ENCODE assay signal across 8 cellular contexts in genomic region chr4:182925298-182925738, GRCh38. TPM values are rescaled to one million over a fixed set of nuclear protein-coding genes. Genes with fewer than 3 reads are reported as not detected.
DNase-seq lines count a peak whose midpoint lies in the region; ATAC-seq and TF ChIP-seq lines count a peak whose summit lies in the region.

No MANE protein-coding gene starts in this region.

- no peaks in the 10 kb centered on the region for H3K9me3 Mint-ChIP-seq in activated T-cell treated with anti-CD3 and anti-CD28 coated beads, Interleukin-2, amount 50 U/mL, for 4 hours
- no peaks in the 10 kb centered on the region for H3K9me3 Mint-ChIP-seq in progenitor cell of endocrine pancreas (ENCODE audit: low read depth)

- H3K4me2 ChIP-seq in OCI-LY3 (ENCODE audit: low read length): peak overlapping the region; percentile 30; the same call in 1 of the 2 replicates

- H3K4me1 ChIP-seq in OCI-LY3 (ENCODE audit: low read length): peaks cover 6% of the 10 kb centered on the region; the same call in 1 of the 2 replicates

- no peak overlapping the region for H3K4me3 Mint-ChIP-seq in activated T-cell treated with anti-CD3 and anti-CD28 coated beads, Interleukin-2, amount 50 U/mL, for 4 hours
- H3K4me3 Mint-ChIP-seq in progenitor cell of endocrine pancreas (ENCODE audit: low read depth): no peak overlapping the region

- H4K20me1 ChIP-seq in OCI-LY3 (ENCODE audit: insufficient read depth, low read length): no peaks in the 10 kb centered on the region

- H3K27ac Mint-ChIP-seq in progenitor cell of endocrine pancreas: no peak overlapping the region

- TF ChIP-seq CTCF in OCI-LY3 (IDR thresholded peaks at IDR 0.05; ENCODE audit: low read depth, low read length) (peak; percentile 98), fibroblast of villous mesenchyme (IDR thresholded peaks at IDR 0.05; ENCODE audit: insufficient read depth, low read depth, low read length) (peak; percentile 66), progenitor cell of endocrine pancreas (IDR thresholded peaks at IDR 0.05; ENCODE audit: unreplicated experiment) (peak; percentile 58)

- H3K9ac ChIP-seq in OCI-LY3 (ENCODE audit: low read length): no peak overlapping the region

- H3K9me3 ChIP-seq in OCI-LY3 (ENCODE audit: insufficient read depth, low read length): no peaks in the 10 kb centered on the region

- H3K4me1 Mint-ChIP-seq in activated T-cell treated with anti-CD3 and anti-CD28 coated beads, Interleukin-2, amount 50 U/mL, for 4 hours (ENCODE audit: low read depth): no peaks in the 10 kb centered on the region
- peaks cover 9% of the 10 kb centered on the region for H3K4me1 Mint-ChIP-seq in progenitor cell of endocrine pancreas (ENCODE audit: low read depth)

- H3K36me3 Mint-ChIP-seq in activated T-cell treated with anti-CD3 and anti-CD28 coated beads, Interleukin-2, amount 50 U/mL, for 4 hours (ENCODE audit: insufficient read depth): no peaks in the 10 kb centered on the region
- H3K36me3 Mint-ChIP-seq in progenitor cell of endocrine pancreas (ENCODE audit: insufficient read depth): no peaks in the 10 kb centered on the region

- peaks cover 4% of the 10 kb centered on the region for H3K27me3 Mint-ChIP-seq in activated T-cell treated with anti-CD3 and anti-CD28 coated beads, Interleukin-2, amount 50 U/mL, for 4 hours (ENCODE audit: low read depth)
- H3K27me3 Mint-ChIP-seq in progenitor cell of endocrine pancreas: peaks cover 14% of the 10 kb centered on the region

- no peaks in the 10 kb centered on the region for H3K36me3 ChIP-seq in OCI-LY3 (replicated peaks; ENCODE audit: low read depth, low read length)

- peak overlapping the region; percentile 69; the same call in 1 of the 2 replicates for H2AFZ ChIP-seq in OCI-LY3 (ENCODE audit: low read depth, low read length)

- H3K27ac ChIP-seq in OCI-LY3 (ENCODE audit: low read length): no peak overlapping the region

- H3K4me3 ChIP-seq in OCI-LY3 (ENCODE audit: low read length) (no peak overlapping the region), fibroblast of villous mesenchyme (ENCODE audit: low read depth, low read length) (no peak overlapping the region)

- ATAC-seq in GM21381 (IDR thresholded peaks at IDR 0.05; ENCODE audit: unreplicated experiment) (peak; percentile 100), HG03571 (IDR thresholded peaks at IDR 0.05; ENCODE audit: unreplicated experiment) (peak; percentile 98)
- ATAC-seq in activated T-cell treated with anti-CD3 and anti-CD28 coated beads, Interleukin-2, amount 50 U/mL, for 4 hours: peak; percentile 89 to 92

- H3K79me2 ChIP-seq in OCI-LY3 (ENCODE audit: low read length): no peaks in the 10 kb centered on the region

- DNase-seq in DMS53 treated with DMSO at 0.1 percent for 48 hours (lab: John Stamatoyannopoulos, UW; ENCODE audit: unreplicated experiment) (peak; percentile 81), fibroblast of villous mesenchyme (ENCODE audit: low read depth) (peak; percentile 81), progenitor cell of endocrine pancreas (ENCODE audit: low spot score, unreplicated experiment) (peak; percentile 21), T1000 (lab: John Stamatoyannopoulos, UW) (no peak)
- peak; percentile 55 for DNase-seq in activated T-cell treated with anti-CD3 and anti-CD28 coated beads, Interleukin-2, amount 50 U/mL, for 4 hours

- no peaks in the 10 kb centered on the region for H3K27me3 ChIP-seq in OCI-LY3 (ENCODE audit: low read depth, low read length)

RNA-seq across cellular contexts. Expression of gene DCTD, which starts 8.1 kb away (rescaled TPM):
- total RNA-seq in activated T-cell treated with anti-CD3 and anti-CD28 coated beads, Interleukin-2, amount 50 U/mL, for 4 hours: 100 to 1,000 TPM; 138 to 147 (median 145) TPM
- 80.9 and 116 TPM in 2 replicates for total RNA-seq in fibroblast of villous mesenchyme
- total RNA-seq in progenitor cell of endocrine pancreas: 99.4 and 104 TPM in 2 replicates
